ENCODE assay signal across 1 cellular context in genomic region chr22:22761963-22762772, GRCh38.
TF ChIP-seq lines count a peak whose summit lies in the region.

No MANE protein-coding gene starts in this region.

TF ChIP-seq in K562, 482 proteins besides CTCF, POLR2A, EP300 and RAD21 (continued from another document and continues in another):
- no peak for TF ChIP-seq CCNT2 (IDR thresholded peaks at IDR 0.05; ENCODE audit: borderline replicate concordance, extremely low read depth, insufficient read length, low read depth, low read length)
- no peak for TF ChIP-seq HDAC3 (IDR thresholded peaks at IDR 0.05; ENCODE audit: borderline replicate concordance, partially characterized antibody)
- peak in 1 of 2 experiments; percentile 86; a peak in 1 of 4 replicates for TF ChIP-seq ZNF639 (CRISPR knock-in tag; conservative IDR thresholded peaks at IDR 0.05 in 1 of 2, IDR thresholded peaks at IDR 0.05 in 1 of 2)
- TF ChIP-seq BRF2 (IDR thresholded peaks at IDR 0.05; ENCODE audit: borderline replicate concordance, insufficient read depth, insufficient read length): no peak
- TF ChIP-seq CBFB (CRISPR knock-in tag; IDR thresholded peaks at IDR 0.05): 0 out of 2 replicates have a peak, but pooled peaks have one; percentile 49
- TF ChIP-seq BRCA1 (IDR thresholded peaks at IDR 0.05): no peak
- peak; percentile 99 for TF ChIP-seq BRCA1 (CRISPR knock-in tag; IDR thresholded peaks at IDR 0.05)
- 0 out of 2 replicates have a peak, but pooled peaks have one; percentile 13 for TF ChIP-seq MCM2 (IDR thresholded peaks at IDR 0.05; ENCODE audit: low read depth)
- 0 out of 2 replicates have a peak, but pooled peaks have one; percentile 10 for TF ChIP-seq ZNF695 (CRISPR knock-in tag; IDR thresholded peaks at IDR 0.05)
- TF ChIP-seq BACH1 (tag; IDR thresholded peaks at IDR 0.05): no peak
- no peak for TF ChIP-seq ZBTB43 (CRISPR knock-in tag; IDR thresholded peaks at IDR 0.05)
- TF ChIP-seq TFAP4 (CRISPR knock-in tag; IDR thresholded peaks at IDR 0.05; ENCODE audit: borderline replicate concordance): peak; percentile 56; the same call in 1 of the 2 replicates
- TF ChIP-seq E2F3 (CRISPR knock-in tag; IDR thresholded peaks at IDR 0.05): peak; percentile 32; the same call in 1 of the 2 replicates
- no peak for TF ChIP-seq ARID2 (IDR thresholded peaks at IDR 0.05)
- no peak for TF ChIP-seq MYC (IDR thresholded peaks at IDR 0.05; ENCODE audit: low read depth, low read length)
- TF ChIP-seq MYC (CRISPR knock-in tag; IDR thresholded peaks at IDR 0.05; ENCODE audit: borderline replicate concordance, low read depth): 0 out of 2 replicates have a peak, but pooled peaks have one; percentile 21
- no peak for TF ChIP-seq RFX5 (IDR thresholded peaks at IDR 0.05; ENCODE audit: low read depth, low read length)
- 0 out of 2 replicates have a peak, but pooled peaks have one; percentile 6 for TF ChIP-seq ATF4 (CRISPR knock-in tag; IDR thresholded peaks at IDR 0.05)
- TF ChIP-seq ZNF586 (CRISPR knock-in tag; conservative IDR thresholded peaks at IDR 0.05): peak; percentile 75; the same call in 1 of the 2 replicates
- peak; percentile 57; the same call in 1 of the 2 replicates for TF ChIP-seq ELF2 (CRISPR knock-in tag; IDR thresholded peaks at IDR 0.05)
- TF ChIP-seq RERE (CRISPR knock-in tag; IDR thresholded peaks at IDR 0.05; ENCODE audit: borderline replicate concordance): 0 out of 2 replicates have a peak, but pooled peaks have one; percentile 57
- no peak for TF ChIP-seq MEF2A (IDR thresholded peaks at IDR 0.05; ENCODE audit: control insufficient read depth, low read depth, low read length)
- 0 out of 4 replicates have a peak, but pooled peaks of 1 of the 2 experiments have one; percentile 17 for TF ChIP-seq MAZ (CRISPR knock-in tag; conservative IDR thresholded peaks at IDR 0.05 in 1 of 2, IDR thresholded peaks at IDR 0.05 in 1 of 2)
- TF ChIP-seq TBL1XR1 (IDR thresholded peaks at IDR 0.05; ENCODE audit: low read length in 2 of 2): peak in 1 of 2 experiments; percentile 30; a peak in 1 of 4 replicates
- no peak; the same call in 1 of the 2 replicates for TF ChIP-seq PBX2 (CRISPR knock-in tag; IDR thresholded peaks at IDR 0.05; ENCODE audit: low read depth)
- no peak for TF ChIP-seq PBX2 (tag; conservative IDR thresholded peaks at IDR 0.05; ENCODE audit: low read depth)
- no peak for TF ChIP-seq CGGBP1 (CRISPR knock-in tag; IDR thresholded peaks at IDR 0.05)
- TF ChIP-seq ZNF436 (CRISPR knock-in tag; IDR thresholded peaks at IDR 0.05): no peak
- TF ChIP-seq ZNF583 (CRISPR knock-in tag; IDR thresholded peaks at IDR 0.05): 0 out of 2 replicates have a peak, but pooled peaks have one; percentile 39
- peak; percentile 70 for TF ChIP-seq ZNF184 (CRISPR knock-in tag; IDR thresholded peaks at IDR 0.05)
- TF ChIP-seq NR4A1 (CRISPR knock-in tag; IDR thresholded peaks at IDR 0.05): 0 out of 2 replicates have a peak, but pooled peaks have one; percentile 78
- TF ChIP-seq NR4A1 (tag; IDR thresholded peaks at IDR 0.05): no peak
- peak; percentile 72 for TF ChIP-seq THAP12 (CRISPR knock-in tag; IDR thresholded peaks at IDR 0.05)
- no peak for TF ChIP-seq UBTF (IDR thresholded peaks at IDR 0.05; ENCODE audit: borderline replicate concordance in 1 of 2, low read depth in 2 of 2, low read length in 2 of 2)
- 0 out of 2 replicates have a peak, but pooled peaks have one; percentile 55 for TF ChIP-seq CHCHD3 (CRISPR knock-in tag; IDR thresholded peaks at IDR 0.05)
